ENCODE assay signal across 8 cellular contexts in the genomic region with DNA sequence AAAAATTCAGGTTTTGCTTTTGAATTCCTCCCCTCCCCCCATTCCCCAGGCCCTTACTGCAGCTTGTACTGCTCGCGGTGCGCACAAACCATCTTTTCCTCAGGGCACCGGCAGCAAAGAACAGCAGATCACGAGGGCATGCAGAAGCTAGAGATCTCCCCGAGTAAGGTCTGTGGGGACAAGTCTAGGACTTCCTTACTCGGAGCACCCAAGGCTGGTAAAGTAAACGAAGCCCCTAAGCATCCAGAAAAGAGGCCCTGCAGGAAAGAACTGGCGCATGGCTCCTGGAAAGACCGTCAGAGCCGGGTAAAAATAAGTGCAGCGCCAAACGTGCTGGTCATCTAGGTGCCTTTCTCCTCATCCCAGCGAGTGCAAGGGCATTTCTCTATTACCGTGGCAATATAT. TPM values are rescaled to one million over a fixed set of nuclear protein-coding genes. Genes with fewer than 3 reads are reported as not detected.
DNase-seq lines count a peak whose midpoint lies in the region; ATAC-seq and TF ChIP-seq lines count a peak whose summit lies in the region.

No MANE protein-coding gene starts in this region.

- H3K9ac ChIP-seq in skeletal muscle satellite cell (ENCODE audit: low read depth, low read length): peak overlapping the region; percentile 93

- peak overlapping the region; percentile 87 for H3K27ac ChIP-seq in HL-60 (replicated peaks)
- peak overlapping the region; percentile 78 for H3K27ac ChIP-seq in brain microvascular endothelial cell

- H3K4me2 ChIP-seq in skeletal muscle satellite cell (ENCODE audit: low read length): peak overlapping the region; percentile 84

- H3K27me3 ChIP-seq in HL-60 (ENCODE audit: insufficient read depth, poor library complexity, severe bottlenecking) (no peaks in the 10 kb centered on the region), brain microvascular endothelial cell (replicated peaks) (no peaks in the 10 kb centered on the region), skeletal muscle satellite cell (ENCODE audit: control insufficient read depth, insufficient read depth, low read length) (no peaks in the 10 kb centered on the region)

- in situ Hi-C loops in brain microvascular endothelial cell (cut with HindIII; ENCODE audit: low pct_ligation_motif_present, low sequenced_read_pairs): no loop called here

- DNase-seq in COLO668 (lab: John Stamatoyannopoulos, UW; ENCODE audit: unreplicated experiment) (peak; percentile 30), HL-60 (ENCODE audit: low read depth in 1 of 2, low spot score in 1 of 2) (peak in 1 of 2 experiments; percentile 58), SW 1271 (lab: John Stamatoyannopoulos, UW) (peak; percentile 18 to 67), brain microvascular endothelial cell (peak; percentile 25), posterior vena cava (ENCODE audit: low spot score) (no peak)

- ATAC-seq in GM19467 (IDR thresholded peaks at IDR 0.05; ENCODE audit: unreplicated experiment): peak; percentile 24

- intact Hi-C loops in posterior vena cava (cut with DNase I): no loop called here

- H3K9me3 ChIP-seq in iPS-18c (ENCODE audit: control insufficient read depth, insufficient read depth, low read length) (peaks cover 2% of the 10 kb centered on the region), skeletal muscle satellite cell (replicated peaks; ENCODE audit: low read length) (no peaks in the 10 kb centered on the region)

- no peak for TF ChIP-seq CTCF in HL-60 (IDR thresholded peaks at IDR 0.05; ENCODE audit: insufficient read depth, low read length)
- no peak for TF ChIP-seq CTCF in brain microvascular endothelial cell (IDR thresholded peaks at IDR 0.05; ENCODE audit: low read depth, low read length, missing control alignments)

- H3K4me1 ChIP-seq in skeletal muscle satellite cell (ENCODE audit: control insufficient read depth, insufficient read depth, low read length): peaks cover 10% of the 10 kb centered on the region

- H3K4me3 ChIP-seq in HL-60 (replicated peaks; ENCODE audit: insufficient read depth, low read length) (peak overlapping the region; percentile 85), brain microvascular endothelial cell (ENCODE audit: low read depth, low read length) (peak overlapping the region; percentile 85), iPS-18c (ENCODE audit: insufficient read depth, low read depth, low read length) (peak overlapping the region; percentile 99), skeletal muscle satellite cell (ENCODE audit: low read length) (peak overlapping the region; percentile 94)

- H3K36me3 ChIP-seq in brain microvascular endothelial cell (replicated peaks) (peaks cover 12% of the 10 kb centered on the region), skeletal muscle satellite cell (ENCODE audit: insufficient read depth, low read length) (peaks cover 31% of the 10 kb centered on the region)

RNA-seq across cellular contexts. Expression of a gene that starts 0.7 kb away (rescaled TPM):
- 759 and 826 TPM in 2 replicates for total RNA-seq in skeletal muscle satellite cell (2012; rRNA removed)
- total RNA-seq in posterior vena cava: 100 to 1,000 TPM; 298 to 315 TPM

RNA-seq across cellular contexts. Expression of a gene that starts 52.3 kb away (rescaled TPM):
- total RNA-seq in skeletal muscle satellite cell (2012; rRNA removed): not detected in 2 replicates
- total RNA-seq in posterior vena cava: not detected
